ENCODE assay signal across 1 cellular context in the genomic region with DNA sequence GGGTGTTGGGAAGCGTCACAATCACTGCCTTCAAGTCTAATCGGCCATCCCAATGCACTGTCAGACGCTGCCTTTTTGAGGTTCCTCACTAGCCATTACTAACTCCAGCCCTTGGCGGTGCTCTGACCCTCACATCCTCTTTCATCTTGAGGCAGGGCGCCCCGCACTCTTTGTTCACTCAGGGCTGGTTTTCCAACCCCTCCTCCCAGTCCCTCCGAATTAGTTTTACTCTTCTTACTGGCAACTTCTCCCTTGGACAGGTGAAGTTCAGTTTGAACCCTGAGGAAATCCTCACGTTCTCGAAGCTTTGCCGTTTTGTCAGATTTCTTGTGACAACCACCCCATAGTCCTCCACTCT.
TF ChIP-seq lines count a peak whose summit lies in the region.

No MANE protein-coding gene starts in this region.

TF ChIP-seq in liver, 16 proteins besides CTCF, POLR2A, EP300 and RAD21 (continued from another document):
- TF ChIP-seq, protein P1, sequence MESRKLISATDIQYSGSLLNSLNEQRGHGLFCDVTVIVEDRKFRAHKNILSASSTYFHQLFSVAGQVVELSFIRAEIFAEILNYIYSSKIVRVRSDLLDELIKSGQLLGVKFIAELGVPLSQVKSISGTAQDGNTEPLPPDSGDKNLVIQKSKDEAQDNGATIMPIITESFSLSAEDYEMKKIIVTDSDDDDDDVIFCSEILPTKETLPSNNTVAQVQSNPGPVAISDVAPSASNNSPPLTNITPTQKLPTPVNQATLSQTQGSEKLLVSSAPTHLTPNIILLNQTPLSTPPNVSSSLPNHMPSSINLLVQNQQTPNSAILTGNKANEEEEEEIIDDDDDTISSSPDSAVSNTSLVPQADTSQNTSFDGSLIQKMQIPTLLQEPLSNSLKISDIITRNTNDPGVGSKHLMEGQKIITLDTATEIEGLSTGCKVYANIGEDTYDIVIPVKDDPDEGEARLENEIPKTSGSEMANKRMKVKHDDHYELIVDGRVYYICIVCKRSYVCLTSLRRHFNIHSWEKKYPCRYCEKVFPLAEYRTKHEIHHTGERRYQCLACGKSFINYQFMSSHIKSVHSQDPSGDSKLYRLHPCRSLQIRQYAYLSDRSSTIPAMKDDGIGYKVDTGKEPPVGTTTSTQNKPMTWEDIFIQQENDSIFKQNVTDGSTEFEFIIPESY (IDR thresholded peaks at IDR 0.05), result no peak
- TF ChIP-seq TAF1 (conservative IDR thresholded peaks at IDR 0.05) (no peak), SP1 (IDR thresholded peaks at IDR 0.05) (no peak), HNF4A (conservative IDR thresholded peaks at IDR 0.05) (no peak), JUND (IDR thresholded peaks at IDR 0.05) (no peak), NR2F2 (IDR thresholded peaks at IDR 0.05) (no peak), EGR1 (IDR thresholded peaks at IDR 0.05; ENCODE audit: low read depth in 2 of 2) (no peak), FOXA2 (IDR thresholded peaks at IDR 0.05) (no peak)
